36 cellular contexts compared by ENCODE assay signal in the genomic region with DNA sequence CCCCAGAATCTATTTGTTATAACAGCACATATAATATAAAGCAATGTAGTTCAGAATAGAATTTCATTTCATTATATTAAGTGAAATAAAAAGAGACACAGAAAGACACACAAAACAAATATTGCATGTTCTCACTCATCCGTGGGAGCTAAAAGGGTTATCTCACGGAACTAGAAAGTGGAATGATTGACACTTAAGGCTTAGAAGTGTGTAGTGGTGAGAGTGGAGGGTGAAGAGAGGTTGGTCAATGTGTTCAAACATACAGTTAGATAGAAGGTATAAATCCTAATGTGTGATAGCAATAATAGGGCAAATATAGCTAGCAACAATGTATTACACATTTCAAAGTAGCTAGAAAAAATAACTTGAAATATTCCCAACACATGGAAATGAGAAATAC.
"Had no signal": no experiment of that assay in that cellular context is flagged by ENCODE, and none has a peak within 500 bp of the region (broad histone marks: within the 10 kb centered on the region; RNA-seq: fewer than 3 reads in every experiment).

No MANE protein-coding gene starts in this region.

- H3K36me3 ChIP-seq: MG63 had no signal

- H3K27me3 ChIP-seq: MG63 had no signal

- DNase-seq: Karpas-422, Kasumi-1, MG63, MM.1S, MV-4-11, NCI-H1048, NCI-H1092, NCI-H1092 treated with DMSO at 0.1 percent for 48 hours, NCI-H1105, NCI-H1105 treated with DMSO at 0.1 percent for 48 hours, NCI-H1417, NCI-H1417 treated with DMSO at 0.1 percent for 48 hours, NCI-H1436, NCI-H1436 treated with DMSO at 0.1 percent for 48 hours, NCI-H146, NCI-H1694, NCI-H1694 treated with DMSO at 0.1 percent for 48 hours, NCI-H187, NCI-H187 treated with DMSO at 0.1 percent for 48 hours, NCI-H1930, NCI-H2029, NCI-H2029 treated with DMSO at 0.1 percent for 48 hours, NCI-H2081, NCI-H2081 treated with DMSO at 0.1 percent for 48 hours, NCI-H2107, NCI-H2171, NCI-H2171 treated with DMSO at 0.1 percent for 48 hours, NCI-H2227 treated with DMSO at 0.1 percent for 48 hours, NCI-H226, NCI-H345, NCI-H446, NCI-H446 treated with DMSO at 0.1 percent for 48 hours, NCI-H510A, NCI-H510A treated with DMSO at 0.1 percent for 48 hours, NCI-H524, NCI-H524 treated with DMSO at 0.1 percent for 48 hours had no signal

- H3K4me3 ChIP-seq: MG63 had no signal

- H3K9me3 ChIP-seq: MG63 had no signal
